Comparison of ENCODE assay signal across 17 cellular contexts in genomic region chr2:99775585-99775984, GRCh38.
DNase-seq lines count a peak whose midpoint lies in the region; ATAC-seq and TF ChIP-seq lines count a peak whose summit lies in the region.
"Had no signal": no experiment of that assay in that cellular context is flagged by ENCODE, and none has a peak within 500 bp of the region (broad histone marks: within the 10 kb centered on the region; RNA-seq: fewer than 3 reads in every experiment).

No MANE protein-coding gene starts in this region.

- H3K4me1 ChIP-seq in stomach = peaks cover 0 to 11% (median 5%) of the 10 kb centered on the region in 4 donors
- H3K4me1 ChIP-seq: HAP-1 had no signal

- H3K9me3 ChIP-seq in stomach = peaks cover 0 to 4% (median 0%) of the 10 kb centered on the region in 4 donors
- H3K9me3 ChIP-seq: HAP-1 had no signal

- H3K36me3 ChIP-seq in stomach = no peaks in the 10 kb centered on the region
- H3K36me3 ChIP-seq: HAP-1 had no signal

- H3K4me3 ChIP-seq in stomach = no peak overlapping the region
- H3K4me3 ChIP-seq: HAP-1 had no signal

- no peak for TF ChIP-seq POLR2A in stomach (IDR thresholded peaks at IDR 0.05)

- no peak overlapping the region for H3K27ac ChIP-seq in stomach

- DNase-seq in GM04504 (ENCODE audit: low read depth) (peak; percentile 15), foreskin melanocyte (peak; percentile 40), stomach (no peak)
- DNase-seq: activated CD4-positive, alpha-beta T cell treated with anti-CD3 and anti-CD28 coated beads, Interleukin-2, amount 50 U/mL, for 4 hours; activated naive CD8-positive, alpha-beta T cell treated with anti-CD3 and anti-CD28 coated beads, Interleukin-2, amount 10 ng/mL, durations not matched to agents 7 days and 5 days; CD4-positive, alpha-beta T cell; effector CD8-positive, alpha-beta T cell; MM.1S; naive B cell; NCI-H2029 treated with DMSO at 0.1 percent for 48 hours; NCI-H524 treated with DMSO at 0.1 percent for 48 hours; posterior cingulate gyrus had no signal

- no peaks in the 10 kb centered on the region for H3K27me3 ChIP-seq in stomach

- ATAC-seq in SK-N-SH treated with all-trans-retinoic acid at 6 μM for 48 hours (peak; percentile 46; the same call in 2 of the 3 replicates), GM18858 (IDR thresholded peaks at IDR 0.05; ENCODE audit: unreplicated experiment) (no peak), HG03045 (IDR thresholded peaks at IDR 0.05; ENCODE audit: unreplicated experiment) (no peak), esophagus mucosa (no peak)

- intact Hi-C loops in stomach (cut with DNase I; ENCODE audit: low total_unique reads) = no loop called here

- TF ChIP-seq EP300 in stomach (IDR thresholded peaks at IDR 0.05) = no peak

- WGBS in stomach, 5 donors = 73 to 86% (median 81%) methylated on average over 4 of the region's 4 CpGs

- TF ChIP-seq CTCF in stomach (IDR thresholded peaks at IDR 0.05) = no peak

TF ChIP-seq in SK-N-SH treated with all-trans-retinoic acid at 6 μM for 48 hours, 23 proteins besides CTCF, POLR2A, EP300 and RAD21:
- TF ChIP-seq TOX (CRISPR knock-in tag; IDR thresholded peaks at IDR 0.05; ENCODE audit: borderline replicate concordance) = no peak
- TF ChIP-seq POU6F1 (CRISPR knock-in tag; IDR thresholded peaks at IDR 0.05; ENCODE audit: borderline replicate concordance, low read depth) = no peak
- no peak for TF ChIP-seq CREB5 (CRISPR knock-in tag; IDR thresholded peaks at IDR 0.05; ENCODE audit: low read depth)
- TF ChIP-seq ARNTL (CRISPR knock-in tag; IDR thresholded peaks at IDR 0.05; ENCODE audit: borderline replicate concordance, low read depth) = no peak
- no peak for TF ChIP-seq ZNF70 (CRISPR knock-in tag; IDR thresholded peaks at IDR 0.05)
- no peak for TF ChIP-seq GLIS3 (CRISPR knock-in tag; IDR thresholded peaks at IDR 0.05)
- no peak for TF ChIP-seq ZNF565 (CRISPR knock-in tag; conservative IDR thresholded peaks at IDR 0.05; ENCODE audit: low read depth)
- TF ChIP-seq BACH2 (CRISPR knock-in tag; IDR thresholded peaks at IDR 0.05; ENCODE audit: borderline replicate concordance) = no peak
- no peak for TF ChIP-seq ZC3H10 (CRISPR knock-in tag; IDR thresholded peaks at IDR 0.05)
- no peak for TF ChIP-seq OSR1 (CRISPR knock-in tag; IDR thresholded peaks at IDR 0.05)
- no peak for TF ChIP-seq ESRRG (CRISPR knock-in tag; IDR thresholded peaks at IDR 0.05)
- no peak for TF ChIP-seq PPARA (CRISPR knock-in tag; IDR thresholded peaks at IDR 0.05; ENCODE audit: borderline replicate concordance)
- no peak for TF ChIP-seq TCF4 (CRISPR knock-in tag; IDR thresholded peaks at IDR 0.05; ENCODE audit: borderline replicate concordance)
- TF ChIP-seq ZFP30 (CRISPR knock-in tag; IDR thresholded peaks at IDR 0.05) = no peak
- no peak for TF ChIP-seq SNAI2 (CRISPR knock-in tag; IDR thresholded peaks at IDR 0.05)
- no peak for TF ChIP-seq PATZ1 (CRISPR knock-in tag; IDR thresholded peaks at IDR 0.05; ENCODE audit: borderline replicate concordance)
- no peak for TF ChIP-seq RARB (CRISPR knock-in tag; IDR thresholded peaks at IDR 0.05)
- TF ChIP-seq ISL1 (CRISPR knock-in tag; IDR thresholded peaks at IDR 0.05) = no peak
